Comparison of ENCODE assay signal across 6 cellular contexts in the genomic region with DNA sequence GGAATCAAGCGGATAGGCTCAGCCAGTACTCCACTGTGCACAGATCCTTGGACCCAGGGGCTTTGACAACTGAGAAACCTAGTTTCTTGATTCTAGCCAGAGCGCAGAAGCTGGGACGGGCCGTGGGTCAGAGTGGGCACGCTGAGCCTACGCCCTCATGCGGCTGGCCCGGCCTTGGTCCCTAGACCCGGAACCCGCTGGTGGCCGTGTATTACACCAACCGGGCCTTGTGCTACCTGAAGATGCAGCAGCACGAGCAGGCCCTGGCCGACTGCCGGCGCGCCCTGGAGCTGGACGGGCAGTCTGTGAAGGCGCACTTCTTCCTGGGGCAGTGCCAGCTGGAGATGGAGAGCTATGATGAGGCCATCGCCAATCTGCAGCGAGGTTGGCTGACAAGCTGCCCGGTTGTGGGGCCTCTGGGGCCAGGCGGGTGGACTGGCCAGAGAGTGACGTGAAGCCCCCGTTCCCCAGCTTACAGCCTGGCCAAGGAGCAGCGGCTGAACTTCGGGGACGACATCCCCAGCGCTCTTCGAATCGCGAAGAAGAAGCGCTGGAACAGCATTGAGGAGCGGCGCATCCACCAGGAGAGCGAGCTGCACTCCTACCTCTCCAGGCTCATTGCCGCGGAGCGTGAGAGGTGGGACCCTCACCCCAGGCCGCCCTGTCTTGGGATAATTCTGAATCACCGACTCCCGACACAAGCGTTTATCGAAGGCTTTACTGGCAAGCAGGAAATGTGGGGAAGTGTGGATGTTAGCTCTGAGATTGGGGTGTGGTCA.
DNase-seq lines count a peak whose midpoint lies in the region; ATAC-seq and TF ChIP-seq lines count a peak whose summit lies in the region.

No MANE protein-coding gene starts in this region.

- peaks cover 0 to 4% (median 0%) of the 10 kb centered on the region in 5 donors for H3K27me3 ChIP-seq in subcutaneous abdominal adipose tissue (ENCODE audit: control insufficient read depth in 5 of 5, insufficient read depth in 4 of 5, low read length in 5 of 5)

- DNase-seq in GM10266 (ENCODE audit: extremely low spot score), result no peak
- DNase-seq in OCI-M1 (lab: John Stamatoyannopoulos, UW), result peak; percentile 60
- DNase-seq in fibroblast of mammary gland (ENCODE audit: low read depth), result peak; percentile 77

- TF ChIP-seq CTCF in GM10266 (IDR thresholded peaks at IDR 0.05; ENCODE audit: control insufficient read depth, insufficient read depth, low read depth, missing control alignments), result peak; percentile 25
- no peak for TF ChIP-seq CTCF in fibroblast of mammary gland (conservative IDR thresholded peaks at IDR 0.05; ENCODE audit: control insufficient read depth, insufficient read depth, low read depth, low read length)

- peak overlapping the region; percentile 62 for H3K27ac ChIP-seq in subcutaneous abdominal adipose tissue (ENCODE audit: low read depth, low read length)

- H3K9me3 ChIP-seq in subcutaneous abdominal adipose tissue (ENCODE audit: control insufficient read depth in 5 of 5, low read length in 5 of 5), result no peaks in the 10 kb centered on the region

- peak overlapping the region in 4 of 5 donors; percentile 84 to 90 (median 86) for H3K9ac ChIP-seq in subcutaneous abdominal adipose tissue (ENCODE audit: low read length in 5 of 5)

- H3K36me3 ChIP-seq in subcutaneous abdominal adipose tissue (ENCODE audit: control insufficient read depth in 5 of 5, insufficient read depth in 5 of 5, low read length in 5 of 5), result peaks cover 0 to 19% (median 16%) of the 10 kb centered on the region in 5 donors

- ATAC-seq in activated CD4-positive, CD25-positive, alpha-beta regulatory T cell treated with anti-CD3 and anti-CD28 coated beads, Interleukin-2, amount 50 U/mL, for 24 hours, result no peak
- no peak for ATAC-seq in HG03135 (IDR thresholded peaks at IDR 0.05; ENCODE audit: unreplicated experiment)

- peaks cover 4 to 69% (median 52%) of the 10 kb centered on the region in 5 donors for H3K4me1 ChIP-seq in subcutaneous abdominal adipose tissue (ENCODE audit: control insufficient read depth in 5 of 5, insufficient read depth in 5 of 5, low read length in 5 of 5)

- H3K4me3 ChIP-seq in fibroblast of mammary gland (ENCODE audit: control insufficient read depth, low read depth, low read length), result peak overlapping the region; percentile 77
- H3K4me3 ChIP-seq in subcutaneous abdominal adipose tissue (ENCODE audit: low read depth in 1 of 5, low read length in 5 of 5), result peak overlapping the region; percentile 59 to 78 (median 75)
